11 cellular contexts compared by ENCODE assay signal in the genomic region with DNA sequence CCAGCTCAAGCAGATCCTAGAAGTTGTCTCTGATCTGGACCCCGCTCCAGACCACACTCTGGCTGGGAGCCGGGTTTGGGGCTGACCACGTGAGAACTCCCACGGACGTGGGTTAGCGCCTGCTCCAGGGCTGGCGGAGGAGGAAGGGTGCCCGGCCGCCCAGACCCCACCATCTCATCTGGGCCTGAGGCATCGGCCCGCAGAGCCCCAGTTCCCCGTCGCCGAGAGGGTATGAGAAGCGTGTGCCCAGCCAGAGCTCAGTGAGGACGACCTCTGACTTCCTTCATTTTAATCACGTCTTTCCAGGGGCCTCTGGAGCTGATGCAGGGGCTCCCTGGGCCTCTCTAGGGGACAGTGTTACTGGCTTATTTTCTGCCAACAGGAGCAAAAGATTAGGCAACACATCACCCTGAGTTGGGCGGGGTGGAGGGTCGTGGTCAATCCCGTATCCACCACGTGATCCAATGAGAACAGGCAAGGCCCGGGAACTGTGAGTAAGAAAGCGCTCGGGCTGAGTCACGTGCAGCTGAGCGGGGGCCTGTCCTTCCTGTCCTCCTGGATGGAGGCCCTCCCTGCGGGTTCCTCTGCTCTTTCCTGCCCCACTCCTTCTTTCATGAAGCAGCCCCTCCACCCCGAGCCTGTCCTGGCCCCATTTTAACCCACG.
DNase-seq lines count a peak whose midpoint lies in the region; TF ChIP-seq lines count a peak whose summit lies in the region.
"Had no signal": no experiment of that assay in that cellular context is flagged by ENCODE, and none has a peak within 500 bp of the region (broad histone marks: within the 10 kb centered on the region; RNA-seq: fewer than 3 reads in every experiment).

No MANE protein-coding gene starts in this region.

- 80 to 86% (median 83%) methylated on average over 25 to 29 of the region's 29 CpGs for WGBS in stomach, 5 donors

- TF ChIP-seq POLR2A in stomach (IDR thresholded peaks at IDR 0.05), result no peak

- no peaks in the 10 kb centered on the region for H4K20me1 ChIP-seq in fibroblast of lung (ENCODE audit: control insufficient read depth, extremely low read depth, insufficient read depth, low read length)

- no peaks in the 10 kb centered on the region for H3K9me3 ChIP-seq in fibroblast of lung (ENCODE audit: control insufficient read depth, insufficient read depth, low read depth, low read length)
- no peaks in the 10 kb centered on the region for H3K9me3 ChIP-seq in stomach
- H3K9me3 ChIP-seq: gastroesophageal sphincter had no signal

- intact Hi-C loops in activated naive CD4-positive, alpha-beta T cell treated with anti-CD3 and anti-CD28 coated beads for 36 hours (cut with micrococcal nuclease), result no loop called here
- intact Hi-C loops in stomach (cut with DNase I; ENCODE audit: low total_unique reads), result no loop called here

- H3K27me3 Mint-ChIP-seq in activated naive CD4-positive, alpha-beta T cell treated with anti-CD3 and anti-CD28 coated beads for 36 hours (ENCODE audit: low read depth), result no peaks in the 10 kb centered on the region

- no peak overlapping the region for H3K4me3 ChIP-seq in fibroblast of lung (replicated peaks in 1 of 4; ENCODE audit: control extremely low read depth in 1 of 4, insufficient read depth in 1 of 4, low read depth in 3 of 4, low read length in 4 of 4)
- no peak overlapping the region for H3K4me3 ChIP-seq in stomach
- H3K4me3 ChIP-seq: gastroesophageal sphincter had no signal

- peak overlapping the region; percentile 41 for H3K27ac Mint-ChIP-seq in activated naive CD4-positive, alpha-beta T cell treated with anti-CD3 and anti-CD28 coated beads for 36 hours
- H3K27ac Mint-ChIP-seq: nephron progenitor cell had no signal

- peaks cover 4% of the 10 kb centered on the region for H3K4me1 ChIP-seq in fibroblast of lung (ENCODE audit: control insufficient read depth, extremely low read depth, insufficient read depth, low read length)
- peaks cover 30 to 46% (median 42%) of the 10 kb centered on the region in 4 donors for H3K4me1 ChIP-seq in stomach

- H3K79me2 ChIP-seq in fibroblast of lung (ENCODE audit: control insufficient read depth, insufficient read depth, low read length), result no peaks in the 10 kb centered on the region

- peaks cover 7% of the 10 kb centered on the region for H3K4me1 Mint-ChIP-seq in activated naive CD4-positive, alpha-beta T cell treated with anti-CD3 and anti-CD28 coated beads for 36 hours (ENCODE audit: low read depth)

- H3K36me3 ChIP-seq in fibroblast of lung (ENCODE audit: control insufficient read depth, insufficient read depth, low read length) (no peaks in the 10 kb centered on the region), stomach (no peaks in the 10 kb centered on the region)
- H3K36me3 ChIP-seq: gastroesophageal sphincter had no signal

- H3K36me3 Mint-ChIP-seq in activated naive CD4-positive, alpha-beta T cell treated with anti-CD3 and anti-CD28 coated beads for 36 hours (ENCODE audit: low read depth), result no peaks in the 10 kb centered on the region

- CTCF ChIA-PET in activated naive CD4-positive, alpha-beta T cell treated with anti-CD3 and anti-CD28 coated beads for 36 hours (lab: Charles Lee), result no interaction called here

- no peak overlapping the region for H2AFZ ChIP-seq in fibroblast of lung (ENCODE audit: low read length)

- H3K9ac ChIP-seq in fibroblast of lung (ENCODE audit: insufficient read depth, low read length), result no peak overlapping the region

- H3K4me3 Mint-ChIP-seq in activated naive CD4-positive, alpha-beta T cell treated with anti-CD3 and anti-CD28 coated beads for 36 hours, result no peak overlapping the region

- no peak for TF ChIP-seq CTCF in fibroblast of lung (conservative IDR thresholded peaks at IDR 0.05 in 1 of 2, IDR thresholded peaks at IDR 0.05 in 1 of 2; ENCODE audit: low read depth in 1 of 2, low read length in 2 of 2)
- TF ChIP-seq CTCF in stomach (IDR thresholded peaks at IDR 0.05), result no peak

- H3K4me2 ChIP-seq in fibroblast of lung (ENCODE audit: extremely low read depth, insufficient read depth, low read length), result no peak overlapping the region

- peak; percentile 80 for DNase-seq in activated naive CD4-positive, alpha-beta T cell treated with anti-CD3 and anti-CD28 coated beads for 36 hours
- DNase-seq in activated naive CD4-positive, alpha-beta T cell treated with anti-CD3 and anti-CD28 coated beads, Interleukin-2, amount 50 U/mL, for 16 hours, result no peak
- DNase-seq in SIG-M5 (lab: John Stamatoyannopoulos, UW), result peak; percentile 84
- peak; percentile 68 to 89 for DNase-seq in fibroblast of lung (ENCODE audit: low read depth in 2 of 2)
- no peak for DNase-seq in stomach
- DNase-seq in NCI-H1417 treated with DMSO at 0.1 percent for 48 hours (lab: John Stamatoyannopoulos, UW), result no peak
- no peak for DNase-seq in GM19238 (ENCODE audit: insufficient read length, low spot score)
- DNase-seq in NCI-H2171 (lab: John Stamatoyannopoulos, UW), result no peak
- DNase-seq: COR-L47, nephron progenitor cell had no signal

- TF ChIP-seq EP300 in stomach (IDR thresholded peaks at IDR 0.05), result no peak

- no peaks in the 10 kb centered on the region for H3K9me3 Mint-ChIP-seq in activated naive CD4-positive, alpha-beta T cell treated with anti-CD3 and anti-CD28 coated beads for 36 hours
- H3K9me3 Mint-ChIP-seq: nephron progenitor cell had no signal

- H3K27me3 ChIP-seq in fibroblast of lung (ENCODE audit: control insufficient read depth, insufficient read depth, low read length) (no peaks in the 10 kb centered on the region), stomach (no peaks in the 10 kb centered on the region)
- H3K27me3 ChIP-seq: gastroesophageal sphincter had no signal

- H3K27ac ChIP-seq in fibroblast of lung (ENCODE audit: insufficient read depth, low read length) (no peak overlapping the region), stomach (peak overlapping the region in 4 of 5 donors; percentile 85 to 94 (median 89))
- H3K27ac ChIP-seq: gastroesophageal sphincter had no signal

Comparison
In these comparisons a context has a peak if more than half of its experiments do, and no peak if none do; other contexts are left out.
1. DNase-seq: peak in activated naive CD4-positive, alpha-beta T cell treated with anti-CD3 and anti-CD28 coated beads for 36 hours (single experiment), SIG-M5 (single experiment) and fibroblast of lung (2 of 2); none in activated naive CD4-positive, alpha-beta T cell treated with anti-CD3 and anti-CD28 coated beads, Interleukin-2, amount 50 U/mL, for 16 hours (single experiment), stomach (single experiment), NCI-H1417 treated with DMSO at 0.1 percent for 48 hours (single experiment), GM19238 (single experiment) and NCI-H2171 (single experiment).